ENCODE assay signal across 9 cellular contexts in genomic region chr2:225052703-225053102, GRCh38. TPM values are rescaled to one million over a fixed set of nuclear protein-coding genes. Genes with fewer than 3 reads are reported as not detected.
DNase-seq lines count a peak whose midpoint lies in the region; ATAC-seq and TF ChIP-seq lines count a peak whose summit lies in the region.
"Had no signal": no experiment of that assay in that cellular context is flagged by ENCODE, and none has a peak within 500 bp of the region (broad histone marks: within the 10 kb centered on the region; RNA-seq: fewer than 3 reads in every experiment).

No MANE protein-coding gene starts in this region.

- peak overlapping the region; percentile 54 for H3K4me3 Mint-ChIP-seq in T-helper 2 cell treated with Interferon-gamma antibody and Interleukin-4, amounts not matched to agents 5 μg/mL and 100 μg/mL, for 36 hours
- no peak overlapping the region for H3K4me3 Mint-ChIP-seq in GM23338
- H3K4me3 Mint-ChIP-seq: neural crest cell had no signal

- no peaks in the 10 kb centered on the region for H3K36me3 ChIP-seq in BLaER1 treated with 17β-estradiol and CSF1 and Interleukin-3, amounts not matched to agents 10 nM and 100 nM
- H3K36me3 ChIP-seq in GM23338 (ENCODE audit: insufficient read depth) = no peaks in the 10 kb centered on the region

- no peak overlapping the region for H3K9ac ChIP-seq in BLaER1 treated with 17β-estradiol and CSF1 and Interleukin-3, amounts not matched to agents 10 nM and 100 nM

- TF ChIP-seq CTCF in GM23338 (conservative IDR thresholded peaks at IDR 0.05; ENCODE audit: low read depth in 2 of 2) = no peak

- H3K9me2 ChIP-seq in GM23338 (ENCODE audit: insufficient read depth) = no peaks in the 10 kb centered on the region

- H3K27me3 Mint-ChIP-seq in T-helper 2 cell treated with Interferon-gamma antibody and Interleukin-4, amounts not matched to agents 5 μg/mL and 100 μg/mL, for 36 hours (ENCODE audit: low read depth) = peaks cover 19% of the 10 kb centered on the region
- no peaks in the 10 kb centered on the region for H3K27me3 Mint-ChIP-seq in GM23338 (ENCODE audit: insufficient read depth, low read depth, poor library complexity)

- no peak for DNase-seq in T-helper 2 cell treated with Interferon-gamma antibody and Interleukin-4, amounts not matched to agents 5 μg/mL and 100 μg/mL, for 36 hours (ENCODE audit: low spot score)
- DNase-seq in NCI-H82 (lab: John Stamatoyannopoulos, UW) = no peak
- no peak for DNase-seq in GM23338 (ENCODE audit: low spot score)
- no peak for DNase-seq in cardiac septum (ENCODE audit: low spot score)
- DNase-seq in HuH-7.5 (ENCODE audit: low spot score) = no peak

- H3K4me1 ChIP-seq in BLaER1 treated with 17β-estradiol and CSF1 and Interleukin-3, amounts not matched to agents 10 nM and 100 nM = peaks cover 11 to 15% (median 13%) of the 10 kb centered on the region in 10 experiments
- no peaks in the 10 kb centered on the region for H3K4me1 ChIP-seq in GM23338 (ENCODE audit: insufficient read depth)

- peak; percentile 87 for ATAC-seq in GM19043 (IDR thresholded peaks at IDR 0.05; ENCODE audit: low read depth, unreplicated experiment)
- peak; percentile 87 for ATAC-seq in HG03095 (IDR thresholded peaks at IDR 0.05; ENCODE audit: unreplicated experiment)
- no peak for ATAC-seq in GM23338

- H3K36me3 Mint-ChIP-seq in T-helper 2 cell treated with Interferon-gamma antibody and Interleukin-4, amounts not matched to agents 5 μg/mL and 100 μg/mL, for 36 hours (ENCODE audit: low read depth) = no peaks in the 10 kb centered on the region
- H3K36me3 Mint-ChIP-seq in GM23338 (ENCODE audit: low read depth) = no peaks in the 10 kb centered on the region

- no peaks in the 10 kb centered on the region for H4K20me1 ChIP-seq in BLaER1 treated with 17β-estradiol and CSF1 and Interleukin-3, amounts not matched to agents 10 nM and 100 nM
- H4K20me1 ChIP-seq in GM23338 (replicated peaks; ENCODE audit: insufficient read depth) = no peaks in the 10 kb centered on the region

- H3K27me3 ChIP-seq in BLaER1 treated with 17β-estradiol and CSF1 and Interleukin-3, amounts not matched to agents 10 nM and 100 nM = no peaks in the 10 kb centered on the region
- H3K27me3 ChIP-seq in GM23338 (ENCODE audit: insufficient read depth) = no peaks in the 10 kb centered on the region

- peaks cover under 1% of the 10 kb centered on the region for H3K9me3 Mint-ChIP-seq in T-helper 2 cell treated with Interferon-gamma antibody and Interleukin-4, amounts not matched to agents 5 μg/mL and 100 μg/mL, for 36 hours
- H3K9me3 Mint-ChIP-seq in GM23338 = no peaks in the 10 kb centered on the region

- H2AFZ ChIP-seq in GM23338 = no peak overlapping the region; the same call in 1 of the 2 replicates

- peaks cover 59% of the 10 kb centered on the region for H3K4me1 Mint-ChIP-seq in T-helper 2 cell treated with Interferon-gamma antibody and Interleukin-4, amounts not matched to agents 5 μg/mL and 100 μg/mL, for 36 hours (ENCODE audit: low read depth)
- no peaks in the 10 kb centered on the region; the same call in 2 of the 3 replicates for H3K4me1 Mint-ChIP-seq in GM23338
- H3K4me1 Mint-ChIP-seq: neural crest cell had no signal

- H3F3A ChIP-seq in GM23338 (replicated peaks; ENCODE audit: low read depth) = no peaks in the 10 kb centered on the region

- H3K4me2 ChIP-seq in BLaER1 treated with 17β-estradiol and CSF1 and Interleukin-3, amounts not matched to agents 10 nM and 100 nM = peak overlapping the region; percentile 34 to 71 (median 54); a peak in 21 of 22 replicates
- H3K4me2 ChIP-seq in GM23338 = no peak overlapping the region

- no peaks in the 10 kb centered on the region for H3K79me2 ChIP-seq in GM23338 (replicated peaks; ENCODE audit: insufficient read depth)

- peak overlapping the region in 2 of 11 experiments; percentile 31 to 35; a peak in 4 of 22 replicates for H3K27ac ChIP-seq in BLaER1 treated with 17β-estradiol and CSF1 and Interleukin-3, amounts not matched to agents 10 nM and 100 nM
- no peak overlapping the region for H3K27ac ChIP-seq in GM23338 (ENCODE audit: low read depth)

- H3K9me3 ChIP-seq in BLaER1 treated with 17β-estradiol and CSF1 and Interleukin-3, amounts not matched to agents 10 nM and 100 nM (replicated peaks in 1 of 11) = peaks cover 0 to 10% (median 4%) of the 10 kb centered on the region in 11 experiments; a peak in 6 of 22 replicates

- intact Hi-C loops in cardiac septum (cut with DNase I) = no loop called here

- H3K27ac Mint-ChIP-seq in T-helper 2 cell treated with Interferon-gamma antibody and Interleukin-4, amounts not matched to agents 5 μg/mL and 100 μg/mL, for 36 hours = peak overlapping the region; percentile 86
- no peak overlapping the region for H3K27ac Mint-ChIP-seq in GM23338

- no peak overlapping the region for H3K4me3 ChIP-seq in BLaER1 treated with 17β-estradiol and CSF1 and Interleukin-3, amounts not matched to agents 10 nM and 100 nM
- H3K4me3 ChIP-seq in GM23338 = no peak overlapping the region

TF ChIP-seq in GM23338, 12 proteins besides CTCF, POLR2A, EP300 and RAD21 (continues in another document):
- no peak for TF ChIP-seq ZNF114 (CRISPR knock-in tag; IDR thresholded peaks at IDR 0.05)
- TF ChIP-seq, protein P1, sequence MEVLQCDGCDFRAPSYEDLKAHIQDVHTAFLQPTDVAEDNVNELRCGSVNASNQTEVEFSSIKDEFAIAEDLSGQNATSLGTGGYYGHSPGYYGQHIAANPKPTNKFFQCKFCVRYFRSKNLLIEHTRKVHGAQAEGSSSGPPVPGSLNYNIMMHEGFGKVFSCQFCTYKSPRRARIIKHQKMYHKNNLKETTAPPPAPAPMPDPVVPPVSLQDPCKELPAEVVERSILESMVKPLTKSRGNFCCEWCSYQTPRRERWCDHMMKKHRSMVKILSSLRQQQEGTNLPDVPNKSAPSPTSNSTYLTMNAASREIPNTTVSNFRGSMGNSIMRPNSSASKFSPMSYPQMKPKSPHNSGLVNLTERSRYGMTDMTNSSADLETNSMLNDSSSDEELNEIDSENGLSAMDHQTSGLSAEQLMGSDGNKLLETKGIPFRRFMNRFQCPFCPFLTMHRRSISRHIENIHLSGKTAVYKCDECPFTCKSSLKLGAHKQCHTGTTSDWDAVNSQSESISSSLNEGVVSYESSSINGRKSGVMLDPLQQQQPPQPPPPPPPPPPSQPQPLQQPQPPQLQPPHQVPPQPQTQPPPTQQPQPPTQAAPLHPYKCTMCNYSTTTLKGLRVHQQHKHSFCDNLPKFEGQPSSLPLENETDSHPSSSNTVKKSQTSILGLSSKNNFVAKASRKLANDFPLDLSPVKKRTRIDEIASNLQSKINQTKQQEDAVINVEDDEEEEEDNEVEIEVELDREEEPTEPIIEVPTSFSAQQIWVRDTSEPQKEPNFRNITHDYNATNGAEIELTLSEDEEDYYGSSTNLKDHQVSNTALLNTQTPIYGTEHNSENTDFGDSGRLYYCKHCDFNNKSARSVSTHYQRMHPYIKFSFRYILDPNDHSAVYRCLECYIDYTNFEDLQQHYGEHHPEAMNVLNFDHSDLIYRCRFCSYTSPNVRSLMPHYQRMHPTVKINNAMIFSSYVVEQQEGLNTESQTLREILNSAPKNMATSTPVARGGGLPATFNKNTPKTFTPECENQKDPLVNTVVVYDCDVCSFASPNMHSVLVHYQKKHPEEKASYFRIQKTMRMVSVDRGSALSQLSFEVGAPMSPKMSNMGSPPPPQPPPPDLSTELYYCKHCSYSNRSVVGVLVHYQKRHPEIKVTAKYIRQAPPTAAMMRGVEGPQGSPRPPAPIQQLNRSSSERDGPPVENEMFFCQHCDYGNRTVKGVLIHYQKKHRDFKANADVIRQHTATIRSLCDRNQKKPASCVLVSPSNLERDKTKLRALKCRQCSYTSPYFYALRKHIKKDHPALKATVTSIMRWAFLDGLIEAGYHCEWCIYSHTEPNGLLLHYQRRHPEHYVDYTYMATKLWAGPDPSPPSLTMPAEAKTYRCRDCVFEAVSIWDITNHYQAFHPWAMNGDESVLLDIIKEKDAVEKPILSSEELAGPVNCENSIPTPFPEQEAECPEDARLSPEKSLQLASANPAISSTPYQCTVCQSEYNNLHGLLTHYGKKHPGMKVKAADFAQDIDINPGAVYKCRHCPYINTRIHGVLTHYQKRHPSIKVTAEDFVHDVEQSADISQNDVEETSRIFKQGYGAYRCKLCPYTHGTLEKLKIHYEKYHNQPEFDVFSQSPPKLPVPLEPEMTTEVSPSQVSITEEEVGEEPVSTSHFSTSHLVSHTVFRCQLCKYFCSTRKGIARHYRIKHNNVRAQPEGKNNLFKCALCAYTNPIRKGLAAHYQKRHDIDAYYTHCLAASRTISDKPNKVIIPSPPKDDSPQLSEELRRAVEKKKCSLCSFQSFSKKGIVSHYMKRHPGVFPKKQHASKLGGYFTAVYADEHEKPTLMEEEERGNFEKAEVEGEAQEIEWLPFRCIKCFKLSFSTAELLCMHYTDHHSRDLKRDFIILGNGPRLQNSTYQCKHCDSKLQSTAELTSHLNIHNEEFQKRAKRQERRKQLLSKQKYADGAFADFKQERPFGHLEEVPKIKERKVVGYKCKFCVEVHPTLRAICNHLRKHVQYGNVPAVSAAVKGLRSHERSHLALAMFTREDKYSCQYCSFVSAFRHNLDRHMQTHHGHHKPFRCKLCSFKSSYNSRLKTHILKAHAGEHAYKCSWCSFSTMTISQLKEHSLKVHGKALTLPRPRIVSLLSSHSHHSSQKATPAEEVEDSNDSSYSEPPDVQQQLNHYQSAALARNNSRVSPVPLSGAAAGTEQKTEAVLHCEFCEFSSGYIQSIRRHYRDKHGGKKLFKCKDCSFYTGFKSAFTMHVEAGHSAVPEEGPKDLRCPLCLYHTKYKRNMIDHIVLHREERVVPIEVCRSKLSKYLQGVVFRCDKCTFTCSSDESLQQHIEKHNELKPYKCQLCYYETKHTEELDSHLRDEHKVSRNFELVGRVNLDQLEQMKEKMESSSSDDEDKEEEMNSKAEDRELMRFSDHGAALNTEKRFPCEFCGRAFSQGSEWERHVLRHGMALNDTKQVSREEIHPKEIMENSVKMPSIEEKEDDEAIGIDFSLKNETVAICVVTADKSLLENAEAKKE (CRISPR knock-in tag; IDR thresholded peaks at IDR 0.05) = no peak

RNA-seq across cellular contexts. Expression of gene DOCK10, which starts 10.4 kb away (rescaled TPM):
- total RNA-seq in GM23338 (2014; rRNA removed; shearing (Covaris generic)) = 1.3 and 1.7 TPM in 2 replicates
- 0.19 and 1.0 TPM in 2 replicates for polyA plus RNA-seq in GM23338 (2016; fragmentation: Nextera tagmentation; extraction: Ambion mirVana)
- total RNA-seq in cardiac septum = 2.6 TPM
